ENCODE assay signal across 2 cellular contexts in genomic region chr3:58160399-58160798, GRCh38.
TF ChIP-seq lines count a peak whose summit lies in the region.

No MANE protein-coding gene starts in this region.

TF ChIP-seq in A549, 52 proteins besides CTCF, POLR2A, EP300 and RAD21 (continued from another document):
- TF ChIP-seq TP53 (CRISPR knock-in tag; IDR thresholded peaks at IDR 0.05): no peak
- no peak for TF ChIP-seq REST (IDR thresholded peaks at IDR 0.05)

TF ChIP-seq in K562, 482 proteins besides CTCF, POLR2A, EP300 and RAD21 (continued from another document):
- TF ChIP-seq SRSF3 (IDR thresholded peaks at IDR 0.05; ENCODE audit: insufficient read depth, low read length): no peak
TF ChIP-seq in K562: peak in this region for 4.
